1 cellular context compared by ENCODE assay signal in genomic region chr17:76233588-76234353, GRCh38.
TF ChIP-seq lines count a peak whose summit lies in the region.

No MANE protein-coding gene starts in this region.

TF ChIP-seq in K562, 482 proteins besides CTCF, POLR2A, EP300 and RAD21 (continued from another document):
- TF ChIP-seq, protein P1, sequence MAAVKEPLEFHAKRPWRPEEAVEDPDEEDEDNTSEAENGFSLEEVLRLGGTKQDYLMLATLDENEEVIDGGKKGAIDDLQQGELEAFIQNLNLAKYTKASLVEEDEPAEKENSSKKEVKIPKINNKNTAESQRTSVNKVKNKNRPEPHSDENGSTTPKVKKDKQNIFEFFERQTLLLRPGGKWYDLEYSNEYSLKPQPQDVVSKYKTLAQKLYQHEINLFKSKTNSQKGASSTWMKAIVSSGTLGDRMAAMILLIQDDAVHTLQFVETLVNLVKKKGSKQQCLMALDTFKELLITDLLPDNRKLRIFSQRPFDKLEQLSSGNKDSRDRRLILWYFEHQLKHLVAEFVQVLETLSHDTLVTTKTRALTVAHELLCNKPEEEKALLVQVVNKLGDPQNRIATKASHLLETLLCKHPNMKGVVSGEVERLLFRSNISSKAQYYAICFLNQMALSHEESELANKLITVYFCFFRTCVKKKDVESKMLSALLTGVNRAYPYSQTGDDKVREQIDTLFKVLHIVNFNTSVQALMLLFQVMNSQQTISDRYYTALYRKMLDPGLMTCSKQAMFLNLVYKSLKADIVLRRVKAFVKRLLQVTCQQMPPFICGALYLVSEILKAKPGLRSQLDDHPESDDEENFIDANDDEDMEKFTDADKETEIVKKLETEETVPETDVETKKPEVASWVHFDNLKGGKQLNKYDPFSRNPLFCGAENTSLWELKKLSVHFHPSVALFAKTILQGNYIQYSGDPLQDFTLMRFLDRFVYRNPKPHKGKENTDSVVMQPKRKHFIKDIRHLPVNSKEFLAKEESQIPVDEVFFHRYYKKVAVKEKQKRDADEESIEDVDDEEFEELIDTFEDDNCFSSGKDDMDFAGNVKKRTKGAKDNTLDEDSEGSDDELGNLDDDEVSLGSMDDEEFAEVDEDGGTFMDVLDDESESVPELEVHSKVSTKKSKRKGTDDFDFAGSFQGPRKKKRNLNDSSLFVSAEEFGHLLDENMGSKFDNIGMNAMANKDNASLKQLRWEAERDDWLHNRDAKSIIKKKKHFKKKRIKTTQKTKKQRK (IDR thresholded peaks at IDR 0.05; ENCODE audit: borderline replicate concordance, low read depth, low read length), result no peak
- TF ChIP-seq E2F5 (CRISPR knock-in tag; IDR thresholded peaks at IDR 0.05) (no peak), DMBX1 (CRISPR knock-in tag; IDR thresholded peaks at IDR 0.05; ENCODE audit: borderline replicate concordance) (peak; percentile 55; the same call in 1 of the 2 replicates), DEAF1 (CRISPR knock-in tag; IDR thresholded peaks at IDR 0.05) (no peak), ZNF764 (CRISPR knock-in tag; IDR thresholded peaks at IDR 0.05; ENCODE audit: low read depth) (no peak), CAMTA2 (CRISPR knock-in tag; conservative IDR thresholded peaks at IDR 0.05) (no peak), SNAPC5 (CRISPR knock-in tag; IDR thresholded peaks at IDR 0.05) (no peak), FOSL1 (tag; conservative IDR thresholded peaks at IDR 0.05) (peak; percentile 83), HDAC6 (IDR thresholded peaks at IDR 0.05; ENCODE audit: low read depth, low read length) (no peak), ZNF589 (CRISPR knock-in tag; IDR thresholded peaks at IDR 0.05; ENCODE audit: low read depth) (0 out of 2 replicates have a peak, but pooled peaks have one; percentile 62), PTTG1 (tag; IDR thresholded peaks at IDR 0.05; ENCODE audit: low read depth) (no peak), NR0B1 (IDR thresholded peaks at IDR 0.05; ENCODE audit: partially characterized antibody) (no peak), ESRRA (IDR thresholded peaks at IDR 0.05; ENCODE audit: borderline replicate concordance, low read depth) (no peak), POLR3A (IDR thresholded peaks at IDR 0.05; ENCODE audit: borderline replicate concordance, extremely low read depth, insufficient read depth, insufficient read length) (no peak), ZNF830 (CRISPR knock-in tag; IDR thresholded peaks at IDR 0.05) (no peak), ZFP36 (IDR thresholded peaks at IDR 0.05; ENCODE audit: low read depth, low read length, partially characterized antibody) (no peak), SRSF7 (optimal IDR thresholded peaks at IDR 0.05; ENCODE audit: low read depth, low read length) (no peak), GATAD2A (IDR thresholded peaks at IDR 0.05) (no peak), POU5F1 (IDR thresholded peaks at IDR 0.05; ENCODE audit: borderline replicate concordance, low read depth, low read length, partially characterized antibody) (no peak), EHMT2 (IDR thresholded peaks at IDR 0.05) (peak; percentile 69; the same call in 1 of the 2 replicates), POLR2H (tag; IDR thresholded peaks at IDR 0.05; ENCODE audit: low read depth) (no peak), KAT8 (IDR thresholded peaks at IDR 0.05; ENCODE audit: low read depth) (no peak), ZNF165 (CRISPR knock-in tag; IDR thresholded peaks at IDR 0.05; ENCODE audit: borderline replicate concordance) (no peak)
- TF ChIP-seq, protein P2, sequence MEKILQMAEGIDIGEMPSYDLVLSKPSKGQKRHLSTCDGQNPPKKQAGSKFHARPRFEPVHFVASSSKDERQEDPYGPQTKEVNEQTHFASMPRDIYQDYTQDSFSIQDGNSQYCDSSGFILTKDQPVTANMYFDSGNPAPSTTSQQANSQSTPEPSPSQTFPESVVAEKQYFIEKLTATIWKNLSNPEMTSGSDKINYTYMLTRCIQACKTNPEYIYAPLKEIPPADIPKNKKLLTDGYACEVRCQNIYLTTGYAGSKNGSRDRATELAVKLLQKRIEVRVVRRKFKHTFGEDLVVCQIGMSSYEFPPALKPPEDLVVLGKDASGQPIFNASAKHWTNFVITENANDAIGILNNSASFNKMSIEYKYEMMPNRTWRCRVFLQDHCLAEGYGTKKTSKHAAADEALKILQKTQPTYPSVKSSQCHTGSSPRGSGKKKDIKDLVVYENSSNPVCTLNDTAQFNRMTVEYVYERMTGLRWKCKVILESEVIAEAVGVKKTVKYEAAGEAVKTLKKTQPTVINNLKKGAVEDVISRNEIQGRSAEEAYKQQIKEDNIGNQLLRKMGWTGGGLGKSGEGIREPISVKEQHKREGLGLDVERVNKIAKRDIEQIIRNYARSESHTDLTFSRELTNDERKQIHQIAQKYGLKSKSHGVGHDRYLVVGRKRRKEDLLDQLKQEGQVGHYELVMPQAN (IDR thresholded peaks at IDR 0.05; ENCODE audit: borderline replicate concordance), result no peak
- TF ChIP-seq, protein P3, sequence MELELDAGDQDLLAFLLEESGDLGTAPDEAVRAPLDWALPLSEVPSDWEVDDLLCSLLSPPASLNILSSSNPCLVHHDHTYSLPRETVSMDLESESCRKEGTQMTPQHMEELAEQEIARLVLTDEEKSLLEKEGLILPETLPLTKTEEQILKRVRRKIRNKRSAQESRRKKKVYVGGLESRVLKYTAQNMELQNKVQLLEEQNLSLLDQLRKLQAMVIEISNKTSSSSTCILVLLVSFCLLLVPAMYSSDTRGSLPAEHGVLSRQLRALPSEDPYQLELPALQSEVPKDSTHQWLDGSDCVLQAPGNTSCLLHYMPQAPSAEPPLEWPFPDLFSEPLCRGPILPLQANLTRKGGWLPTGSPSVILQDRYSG (tag; conservative IDR thresholded peaks at IDR 0.05; ENCODE audit: low read depth), result 0 out of 2 replicates have a peak, but pooled peaks have one; percentile 61
- TF ChIP-seq, protein P4, sequence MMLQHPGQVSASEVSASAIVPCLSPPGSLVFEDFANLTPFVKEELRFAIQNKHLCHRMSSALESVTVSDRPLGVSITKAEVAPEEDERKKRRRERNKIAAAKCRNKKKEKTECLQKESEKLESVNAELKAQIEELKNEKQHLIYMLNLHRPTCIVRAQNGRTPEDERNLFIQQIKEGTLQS (IDR thresholded peaks at IDR 0.05), result peak; percentile 90
- TF ChIP-seq, protein P4 (CRISPR knock-in tag; conservative IDR thresholded peaks at IDR 0.05), result no peak; the same call in 1 of the 2 replicates
- TF ChIP-seq, protein P5, sequence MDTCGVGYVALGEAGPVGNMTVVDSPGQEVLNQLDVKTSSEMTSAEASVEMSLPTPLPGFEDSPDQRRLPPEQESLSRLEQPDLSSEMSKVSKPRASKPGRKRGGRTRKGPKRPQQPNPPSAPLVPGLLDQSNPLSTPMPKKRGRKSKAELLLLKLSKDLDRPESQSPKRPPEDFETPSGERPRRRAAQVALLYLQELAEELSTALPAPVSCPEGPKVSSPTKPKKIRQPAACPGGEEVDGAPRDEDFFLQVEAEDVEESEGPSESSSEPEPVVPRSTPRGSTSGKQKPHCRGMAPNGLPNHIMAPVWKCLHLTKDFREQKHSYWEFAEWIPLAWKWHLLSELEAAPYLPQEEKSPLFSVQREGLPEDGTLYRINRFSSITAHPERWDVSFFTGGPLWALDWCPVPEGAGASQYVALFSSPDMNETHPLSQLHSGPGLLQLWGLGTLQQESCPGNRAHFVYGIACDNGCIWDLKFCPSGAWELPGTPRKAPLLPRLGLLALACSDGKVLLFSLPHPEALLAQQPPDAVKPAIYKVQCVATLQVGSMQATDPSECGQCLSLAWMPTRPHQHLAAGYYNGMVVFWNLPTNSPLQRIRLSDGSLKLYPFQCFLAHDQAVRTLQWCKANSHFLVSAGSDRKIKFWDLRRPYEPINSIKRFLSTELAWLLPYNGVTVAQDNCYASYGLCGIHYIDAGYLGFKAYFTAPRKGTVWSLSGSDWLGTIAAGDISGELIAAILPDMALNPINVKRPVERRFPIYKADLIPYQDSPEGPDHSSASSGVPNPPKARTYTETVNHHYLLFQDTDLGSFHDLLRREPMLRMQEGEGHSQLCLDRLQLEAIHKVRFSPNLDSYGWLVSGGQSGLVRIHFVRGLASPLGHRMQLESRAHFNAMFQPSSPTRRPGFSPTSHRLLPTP (IDR thresholded peaks at IDR 0.05; ENCODE audit: borderline replicate concordance, extremely low read depth, insufficient read length), result no peak
